1 cellular context compared by ENCODE assay signal in genomic region chr3:187763850-187764648, GRCh38.
TF ChIP-seq lines count a peak whose summit lies in the region.

No MANE protein-coding gene starts in this region.

TF ChIP-seq in GM23338, 12 proteins besides CTCF, POLR2A, EP300 and RAD21 (continued from another document):
- no peak for TF ChIP-seq ZNF462 (CRISPR knock-in tag; IDR thresholded peaks at IDR 0.05)
- no peak for TF ChIP-seq REST (IDR thresholded peaks at IDR 0.05; ENCODE audit: unreplicated experiment)
- no peak for TF ChIP-seq ZNF331 (CRISPR knock-in tag; IDR thresholded peaks at IDR 0.05; ENCODE audit: low read depth)
- TF ChIP-seq STAT1 (IDR thresholded peaks at IDR 0.05; ENCODE audit: unreplicated experiment), result no peak
- TF ChIP-seq ZNF114 (CRISPR knock-in tag; IDR thresholded peaks at IDR 0.05), result no peak
TF ChIP-seq in GM23338: peak in this region for 0.
